ENCODE assay signal across 14 cellular contexts in genomic region chr14:38496092-38496491, GRCh38.
DNase-seq lines count a peak whose midpoint lies in the region; ATAC-seq lines count a peak whose summit lies in the region.
"Had no signal": no experiment of that assay in that cellular context is flagged by ENCODE, and none has a peak within 500 bp of the region (broad histone marks: within the 10 kb centered on the region; RNA-seq: fewer than 3 reads in every experiment).

No MANE protein-coding gene starts in this region.

- no peaks in the 10 kb centered on the region for H3K36me3 Mint-ChIP-seq in activated CD4-positive, alpha-beta T cell treated with anti-CD3 and anti-CD28 coated beads for 36 hours (ENCODE audit: low read depth)
- H3K36me3 Mint-ChIP-seq: CD14-positive monocyte; CD4-positive, alpha-beta memory T cell had no signal

- intact Hi-C loops in activated CD4-positive, alpha-beta T cell treated with anti-CD3 and anti-CD28 coated beads for 36 hours (cut with DNase I, micrococcal nuclease): no loop called here

- CTCF ChIA-PET in activated CD4-positive, alpha-beta T cell treated with anti-CD3 and anti-CD28 coated beads for 36 hours (lab: Charles Lee): interaction anchor here (0.7 kb wide), 1 partner anchor 23 kb away, joined by 7 read pairs; no protein-coding TSS in a partner anchor

- no peak overlapping the region for H3K27ac Mint-ChIP-seq in activated CD4-positive, alpha-beta T cell treated with anti-CD3 and anti-CD28 coated beads for 36 hours
- H3K27ac Mint-ChIP-seq: CD14-positive monocyte; CD4-positive, alpha-beta memory T cell; H9 had no signal

- peak; percentile 34 for DNase-seq in NCI-H1105 treated with DMSO at 0.1 percent for 48 hours (lab: John Stamatoyannopoulos, UW)
- no peak for DNase-seq in NCI-H1105 (lab: John Stamatoyannopoulos, UW)
- DNase-seq in COR-L47 (lab: John Stamatoyannopoulos, UW): peak; percentile 13
- DNase-seq in NCI-H69 (lab: John Stamatoyannopoulos, UW): peak; percentile 98
- DNase-seq in myocyte (ENCODE audit: low read depth): peak; percentile 77
- DNase-seq in 8988T: no peak
- no peak for DNase-seq in activated CD4-positive, alpha-beta T cell treated with anti-CD3 and anti-CD28 coated beads for 36 hours
- DNase-seq: Calu3; CD4-positive, alpha-beta memory T cell; DMS79 treated with DMSO at 0.1 percent for 48 hours; GF-D8; H9 had no signal

- POLR2A ChIA-PET in activated CD4-positive, alpha-beta T cell treated with anti-CD3 and anti-CD28 coated beads for 36 hours (lab: Charles Lee): no interaction called here

- peaks cover 2% of the 10 kb centered on the region for H3K9me3 Mint-ChIP-seq in activated CD4-positive, alpha-beta T cell treated with anti-CD3 and anti-CD28 coated beads for 36 hours (ENCODE audit: low read depth)
- H3K9me3 Mint-ChIP-seq: H9 had no signal

- H3K27me3 Mint-ChIP-seq in activated CD4-positive, alpha-beta T cell treated with anti-CD3 and anti-CD28 coated beads for 36 hours: no peaks in the 10 kb centered on the region
- H3K27me3 Mint-ChIP-seq: CD4-positive, alpha-beta memory T cell had no signal

- H3K4me1 Mint-ChIP-seq in activated CD4-positive, alpha-beta T cell treated with anti-CD3 and anti-CD28 coated beads for 36 hours: no peaks in the 10 kb centered on the region
- H3K4me1 Mint-ChIP-seq: CD14-positive monocyte; CD4-positive, alpha-beta memory T cell; H9 had no signal

- H3K4me3 Mint-ChIP-seq in activated CD4-positive, alpha-beta T cell treated with anti-CD3 and anti-CD28 coated beads for 36 hours: no peak overlapping the region
- H3K4me3 Mint-ChIP-seq: CD14-positive monocyte; CD4-positive, alpha-beta memory T cell; H9 had no signal

- ATAC-seq in GM18511 (IDR thresholded peaks at IDR 0.05; ENCODE audit: unreplicated experiment): no peak
- ATAC-seq in activated CD4-positive, alpha-beta T cell treated with anti-CD3 and anti-CD28 coated beads for 36 hours: no peak

Comparison
In these comparisons a context has a peak if more than half of its experiments do, and no peak if none do; other contexts are left out.
1. DNase-seq: peak in NCI-H1105 treated with DMSO at 0.1 percent for 48 hours (single experiment), COR-L47 (single experiment), NCI-H69 (single experiment) and myocyte (single experiment); none in NCI-H1105 (single experiment), 8988T (single experiment) and activated CD4-positive, alpha-beta T cell treated with anti-CD3 and anti-CD28 coated beads for 36 hours (single experiment).